27 cellular contexts compared by ENCODE assay signal in genomic region chr18:55544028-55544427, GRCh38.
"Had no signal": no experiment of that assay in that cellular context is flagged by ENCODE, and none has a peak within 500 bp of the region (broad histone marks: within the 10 kb centered on the region; RNA-seq: fewer than 3 reads in every experiment).

No MANE protein-coding gene starts in this region.

- ATAC-seq: activated CD8-positive, alpha-beta memory T cell treated with anti-CD3 and anti-CD28 coated beads, Interleukin-2, amount 10 ng/mL, durations not matched to agents 7 days and 5 days; body of pancreas; K562; T-helper 17 cell had no signal

- H3K9me3 ChIP-seq: body of pancreas, Peyer's patch, SJCRH30 had no signal

- H3K27ac ChIP-seq: body of pancreas, Peyer's patch, RWPE1, SJCRH30 had no signal

- H3K4me1 ChIP-seq: body of pancreas, Peyer's patch had no signal

- DNase-seq: activated B cell treated with CpG ODN at 0.5 μM for 24 hours; activated CD4-positive, alpha-beta T cell treated with anti-CD3 and anti-CD28 coated beads for 1 hour; activated CD4-positive, alpha-beta T cell treated with anti-CD3 and anti-CD28 coated beads, Interleukin-2, amount 10 ng/mL, durations not matched to agents 24 days and 14 days; activated CD4-positive, alpha-beta T cell treated with anti-CD3 and anti-CD28 coated beads, Interleukin-2, amount 50 U/mL, for 48 hours; activated CD8-positive, alpha-beta memory T cell treated with anti-CD3 and anti-CD28 coated beads, Interleukin-2, amount 10 ng/mL, durations not matched to agents 7 days and 5 days; activated effector memory CD4-positive, alpha-beta T cell treated with Interleukin-2 at 50 U/mL for 16 hours; activated naive CD4-positive, alpha-beta T cell; activated T-cell treated with anti-CD3 and anti-CD28 coated beads, Interleukin-2, amount 50 U/mL, for 24 hours; aorta; body of pancreas; central memory CD4-positive, alpha-beta T cell; Karpas-422; MM.1S; NCI-H1105 treated with DMSO at 0.1 percent for 48 hours; NCI-H1436 treated with DMSO at 0.1 percent for 48 hours; NCI-H187; NCI-H2107; NCI-H446; NCI-H526; Peyer's patch; Right ventricle myocardium superior; SJCRH30; T-helper 17 cell; T-helper 9 cell had no signal

- FAIRE-seq: bronchial epithelial cell, K562 had no signal

- H3K4me3 ChIP-seq: body of pancreas, K562, Peyer's patch, SJCRH30 had no signal

- H3K36me3 ChIP-seq: Peyer's patch, SJCRH30 had no signal

- H3K27me3 ChIP-seq: body of pancreas, Peyer's patch, SJCRH30 had no signal
